9 cellular contexts compared by ENCODE assay signal in genomic region chr19:4379383-4380253, GRCh38. TPM values are rescaled to one million over a fixed set of nuclear protein-coding genes. Genes with fewer than 3 reads are reported as not detected.
DNase-seq lines count a peak whose midpoint lies in the region; ATAC-seq and TF ChIP-seq lines count a peak whose summit lies in the region.
"Had no signal": no experiment of that assay in that cellular context is flagged by ENCODE, and none has a peak within 500 bp of the region (broad histone marks: within the 10 kb centered on the region; RNA-seq: fewer than 3 reads in every experiment).

No MANE protein-coding gene starts in this region.

- 51 to 57% methylated on average over 1 to 14 of the region's 20 CpGs for WGBS in gastroesophageal sphincter (ENCODE audit: low coverage in 1 of 2), 2 donors

- H3K27ac ChIP-seq in gastroesophageal sphincter = peak overlapping the region in 3 of 4 donors; percentile 48 to 68 (median 59)

- no peak for TF ChIP-seq EP300 in gastroesophageal sphincter (IDR thresholded peaks at IDR 0.05)

- intact Hi-C loops in activated CD4-positive, alpha-beta T cell treated with anti-CD3 and anti-CD28 coated beads, Interleukin-2, amount 10 ng/mL, durations not matched to agents 24 days and 14 days (cut with micrococcal nuclease) = loop anchor here (1.0 kb wide), 1 partner anchor 10 kb away; no protein-coding TSS in a partner anchor

- H3K27me3 ChIP-seq in gastroesophageal sphincter = no peaks in the 10 kb centered on the region

- peaks cover 5% of the 10 kb centered on the region for H3K36me3 Mint-ChIP-seq in activated CD4-positive, alpha-beta T cell treated with anti-CD3 and anti-CD28 coated beads, Interleukin-2, amount 10 ng/mL, durations not matched to agents 24 days and 14 days (ENCODE audit: low read depth)
- peaks cover 12% of the 10 kb centered on the region for H3K36me3 Mint-ChIP-seq in T-helper 2 cell treated with Interferon-gamma antibody and Interleukin-4, amounts not matched to agents 5 μg/mL and 100 μg/mL, for 36 hours (ENCODE audit: low read depth)

- ATAC-seq in gastroesophageal sphincter = peak; percentile 17
- no peak for ATAC-seq in GM21717 (IDR thresholded peaks at IDR 0.05; ENCODE audit: unreplicated experiment)

- H3K4me3 Mint-ChIP-seq in activated CD4-positive, alpha-beta T cell treated with anti-CD3 and anti-CD28 coated beads, Interleukin-2, amount 10 ng/mL, durations not matched to agents 24 days and 14 days = peak overlapping the region; percentile 82
- H3K4me3 Mint-ChIP-seq in T-helper 2 cell treated with Interferon-gamma antibody and Interleukin-4, amounts not matched to agents 5 μg/mL and 100 μg/mL, for 36 hours = peak overlapping the region; percentile 84

- peak; percentile 77 for DNase-seq in activated CD4-positive, alpha-beta T cell treated with anti-CD3 and anti-CD28 coated beads, Interleukin-2, amount 10 ng/mL, durations not matched to agents 24 days and 14 days
- DNase-seq in activated CD4-positive, alpha-beta T cell treated with anti-CD3 and anti-CD28 coated beads, Interleukin-2, amount 50 U/mL, for 4 hours = no peak
- peak; percentile 40 for DNase-seq in T-helper 2 cell treated with Interferon-gamma antibody and Interleukin-4, amounts not matched to agents 5 μg/mL and 100 μg/mL, for 36 hours (ENCODE audit: low spot score)
- peak in 2 of 3 donors; percentile 22 to 28 for DNase-seq in stimulated activated CD4-positive, alpha-beta T cell treated with anti-CD3 and anti-CD28 coated beads, Interleukin-12 subunit alpha, Interleukin-12 subunit beta, amount 100 ng/mL, for 48 hours (ENCODE audit: low read depth in 2 of 3, low spot score in 1 of 3)
- DNase-seq in NCI-H82 treated with DMSO at 0.1 percent for 48 hours (lab: John Stamatoyannopoulos, UW; ENCODE audit: unreplicated experiment) (no peak), NCI-H524 treated with DMSO at 0.1 percent for 48 hours (lab: John Stamatoyannopoulos, UW) (no peak)
- DNase-seq: DND-41 had no signal

- no peak for TF ChIP-seq POLR2A in gastroesophageal sphincter (IDR thresholded peaks at IDR 0.05)

- H3K36me3 ChIP-seq in gastroesophageal sphincter = peaks cover 0 to 14% of the 10 kb centered on the region in 2 donors

- H3K4me1 ChIP-seq in gastroesophageal sphincter = peaks cover 10 to 77% (median 50%) of the 10 kb centered on the region in 3 donors

- no peak for TF ChIP-seq CTCF in gastroesophageal sphincter (IDR thresholded peaks at IDR 0.05)

- no peaks in the 10 kb centered on the region for H3K9me3 ChIP-seq in gastroesophageal sphincter

- H3K9me3 Mint-ChIP-seq in activated CD4-positive, alpha-beta T cell treated with anti-CD3 and anti-CD28 coated beads, Interleukin-2, amount 10 ng/mL, durations not matched to agents 24 days and 14 days = no peaks in the 10 kb centered on the region
- no peaks in the 10 kb centered on the region for H3K9me3 Mint-ChIP-seq in T-helper 2 cell treated with Interferon-gamma antibody and Interleukin-4, amounts not matched to agents 5 μg/mL and 100 μg/mL, for 36 hours

- no peak overlapping the region for H3K4me3 ChIP-seq in gastroesophageal sphincter

- peak overlapping the region; percentile 85 for H3K27ac Mint-ChIP-seq in activated CD4-positive, alpha-beta T cell treated with anti-CD3 and anti-CD28 coated beads, Interleukin-2, amount 10 ng/mL, durations not matched to agents 24 days and 14 days
- H3K27ac Mint-ChIP-seq in T-helper 2 cell treated with Interferon-gamma antibody and Interleukin-4, amounts not matched to agents 5 μg/mL and 100 μg/mL, for 36 hours = peak overlapping the region; percentile 91

- H3K27me3 Mint-ChIP-seq in activated CD4-positive, alpha-beta T cell treated with anti-CD3 and anti-CD28 coated beads, Interleukin-2, amount 10 ng/mL, durations not matched to agents 24 days and 14 days = no peaks in the 10 kb centered on the region
- no peaks in the 10 kb centered on the region for H3K27me3 Mint-ChIP-seq in T-helper 2 cell treated with Interferon-gamma antibody and Interleukin-4, amounts not matched to agents 5 μg/mL and 100 μg/mL, for 36 hours (ENCODE audit: low read depth)

- H3K4me1 Mint-ChIP-seq in activated CD4-positive, alpha-beta T cell treated with anti-CD3 and anti-CD28 coated beads, Interleukin-2, amount 10 ng/mL, durations not matched to agents 24 days and 14 days = peaks cover 57% of the 10 kb centered on the region
- peaks cover 48% of the 10 kb centered on the region for H3K4me1 Mint-ChIP-seq in T-helper 2 cell treated with Interferon-gamma antibody and Interleukin-4, amounts not matched to agents 5 μg/mL and 100 μg/mL, for 36 hours (ENCODE audit: low read depth)

RNA-seq across cellular contexts. Expression of gene SH3GL1, which starts 20.7 kb away (rescaled TPM):
- total RNA-seq in activated CD4-positive, alpha-beta T cell treated with anti-CD3 and anti-CD28 coated beads, Interleukin-2, amount 10 ng/mL, durations not matched to agents 24 days and 14 days = 53.8 and 56.8 TPM in 2 replicates
- total RNA-seq in gastroesophageal sphincter = 10 to 100 TPM; 48.2 to 67.7 (median 53.0) TPM

RNA-seq across cellular contexts. Expression of gene CHAF1A, which starts 22.8 kb away (rescaled TPM):
- total RNA-seq in activated CD4-positive, alpha-beta T cell treated with anti-CD3 and anti-CD28 coated beads, Interleukin-2, amount 10 ng/mL, durations not matched to agents 24 days and 14 days = 99.4 and 103 TPM in 2 replicates
- 10 to 100 TPM in 1 of 4 donors, 1 to 10 TPM in 3; 2.4 to 11.9 (median 7.4) TPM for total RNA-seq in gastroesophageal sphincter

RNA-seq across cellular contexts. Expression of gene MPND, which starts 36.3 kb away (rescaled TPM):
- total RNA-seq in activated CD4-positive, alpha-beta T cell treated with anti-CD3 and anti-CD28 coated beads, Interleukin-2, amount 10 ng/mL, durations not matched to agents 24 days and 14 days = 20.6 and 21.0 TPM in 2 replicates
- total RNA-seq in gastroesophageal sphincter = 1 to 10 TPM; 4.7 to 7.5 (median 6.0) TPM

RNA-seq across cellular contexts. Expression of gene STAP2, which starts 41.0 kb away (rescaled TPM):
- 14.2 and 16.8 TPM in 2 replicates for total RNA-seq in activated CD4-positive, alpha-beta T cell treated with anti-CD3 and anti-CD28 coated beads, Interleukin-2, amount 10 ng/mL, durations not matched to agents 24 days and 14 days
- 1 to 10 TPM in 3 of 4 donors, not detected in 1; 1.4 to 5.6 (median 4.9) TPM for total RNA-seq in gastroesophageal sphincter

Comparison
In these comparisons a context has a peak if more than half of its experiments do, and no peak if none do; other contexts are left out.
1. DNase-seq: peak in activated CD4-positive, alpha-beta T cell treated with anti-CD3 and anti-CD28 coated beads, Interleukin-2, amount 10 ng/mL, durations not matched to agents 24 days and 14 days (single experiment), T-helper 2 cell treated with Interferon-gamma antibody and Interleukin-4, amounts not matched to agents 5 μg/mL and 100 μg/mL, for 36 hours (single experiment) and stimulated activated CD4-positive, alpha-beta T cell treated with anti-CD3 and anti-CD28 coated beads, Interleukin-12 subunit alpha, Interleukin-12 subunit beta, amount 100 ng/mL, for 48 hours (2 of 3); none in activated CD4-positive, alpha-beta T cell treated with anti-CD3 and anti-CD28 coated beads, Interleukin-2, amount 50 U/mL, for 4 hours (0 of 2), NCI-H82 treated with DMSO at 0.1 percent for 48 hours (single experiment) and NCI-H524 treated with DMSO at 0.1 percent for 48 hours (single experiment).